Comparison of ENCODE assay signal across 14 cellular contexts in the genomic region with DNA sequence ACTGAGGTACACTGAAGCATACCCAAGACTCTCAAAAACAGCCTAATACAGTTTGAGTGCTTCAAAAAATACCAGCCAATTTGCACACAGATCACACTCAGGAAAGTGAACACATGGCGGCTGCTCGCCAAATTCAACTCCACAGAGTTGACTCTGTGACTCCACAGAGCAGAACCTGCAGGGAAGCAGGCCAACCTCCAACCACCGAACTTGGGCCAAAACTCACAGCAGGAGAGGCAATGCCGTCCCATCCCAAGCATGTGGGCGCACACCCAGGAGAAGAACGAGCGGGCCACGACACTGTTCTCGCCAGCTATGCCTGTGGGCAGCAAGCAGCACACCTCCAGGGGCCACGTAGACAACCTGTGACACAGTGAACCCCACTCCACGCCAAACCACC. TPM values are rescaled to one million over a fixed set of nuclear protein-coding genes. Genes with fewer than 3 reads are reported as not detected.
DNase-seq lines count a peak whose midpoint lies in the region; ATAC-seq, FAIRE-seq and TF ChIP-seq lines count a peak whose summit lies in the region.
"Had no signal": no experiment of that assay in that cellular context is flagged by ENCODE, and none has a peak within 500 bp of the region (broad histone marks: within the 10 kb centered on the region; RNA-seq: fewer than 3 reads in every experiment).

No MANE protein-coding gene starts in this region.

- peak overlapping the region; percentile 41 to 89 (median 65) for H3K4me3 Mint-ChIP-seq in CD8-positive, alpha-beta memory T cell
- peak overlapping the region; percentile 26 for H3K4me3 Mint-ChIP-seq in activated T-helper 17 cell treated with anti-CD3 and anti-CD28 coated beads, Interleukin-2, amount 50 U/mL, for 72 hours
- H3K4me3 Mint-ChIP-seq: activated CD4-positive, alpha-beta memory T cell treated with anti-CD3 and anti-CD28 coated beads for 36 hours had no signal

- H3K4me1 ChIP-seq in CD8-positive, alpha-beta memory T cell (ENCODE audit: insufficient read depth, low read length) = peaks cover 97% of the 10 kb centered on the region
- H3K4me1 ChIP-seq in spleen = peaks cover 75 to 100% (median 99%) of the 10 kb centered on the region in 6 donors
- H3K4me1 ChIP-seq in colonic mucosa = peaks cover 40% of the 10 kb centered on the region

- no peak for TF ChIP-seq POLR2A in spleen (IDR thresholded peaks at IDR 0.05)

- CTCF ChIA-PET in CD8-positive, alpha-beta memory T cell (lab: Charles Lee) = interaction anchor here (0.7 to 1.5 kb wide), 5 partner anchors 11 to 60 kb away, joined by 3 to 4 read pairs (median 3); no protein-coding TSS in a partner anchor

- no peaks in the 10 kb centered on the region for H3K9me3 ChIP-seq in CD8-positive, alpha-beta memory T cell (ENCODE audit: low read length)
- no peaks in the 10 kb centered on the region for H3K9me3 ChIP-seq in spleen
- H3K9me3 ChIP-seq in colonic mucosa = no peaks in the 10 kb centered on the region

- H3K27ac ChIP-seq in CD8-positive, alpha-beta memory T cell (ENCODE audit: low read depth, low read length) = peak overlapping the region; percentile 6
- peak overlapping the region in 6 of 8 donors; percentile 74 to 89 (median 85) for H3K27ac ChIP-seq in spleen
- no peak overlapping the region for H3K27ac ChIP-seq in colonic mucosa

- H3K9ac ChIP-seq in colonic mucosa (ENCODE audit: low read depth in 2 of 2, low read length in 2 of 2) = no peak overlapping the region

- FAIRE-seq in HTR-8/SVneo (lab: Jason Lieb, UNC) = no peak

- peaks cover 87 to 98% (median 93%) of the 10 kb centered on the region in 3 donors for H3K4me1 Mint-ChIP-seq in CD8-positive, alpha-beta memory T cell
- peaks cover 63% of the 10 kb centered on the region for H3K4me1 Mint-ChIP-seq in activated T-helper 17 cell treated with anti-CD3 and anti-CD28 coated beads, Interleukin-2, amount 50 U/mL, for 72 hours

- WGBS in spleen, 5 donors = 82 to 88% (median 86%) methylated on average over 8 to 11 of the region's 11 CpGs

- no peaks in the 10 kb centered on the region for H3K36me3 ChIP-seq in CD8-positive, alpha-beta memory T cell (ENCODE audit: insufficient read depth, low read length)
- H3K36me3 ChIP-seq in spleen = peaks cover 0 to 7% (median 0%) of the 10 kb centered on the region in 6 donors
- H3K36me3 ChIP-seq in colonic mucosa = no peaks in the 10 kb centered on the region

- no peak for ATAC-seq in activated T-helper 17 cell treated with anti-CD3 and anti-CD28 coated beads, Interleukin-2, amount 50 U/mL, for 72 hours (replicated peaks)
- ATAC-seq in left cardiac atrium = peak; percentile 22 to 42

- no peak overlapping the region for H3K4me3 ChIP-seq in CD8-positive, alpha-beta memory T cell (ENCODE audit: low read length)
- H3K4me3 ChIP-seq in spleen = no peak overlapping the region
- H3K4me3 ChIP-seq in colonic mucosa = no peak overlapping the region
- H3K4me3 ChIP-seq: smooth muscle cell had no signal

- intact Hi-C loops in left cardiac atrium (cut with DNase I) (no loop called here), spleen (cut with DNase I; ENCODE audit: low total_unique reads) (no loop called here), colonic mucosa (cut with DNase I) (no loop called here)

- peak overlapping the region; percentile 65 to 100 (median 98) for H3K27ac Mint-ChIP-seq in CD8-positive, alpha-beta memory T cell
- peak overlapping the region; percentile 88 for H3K27ac Mint-ChIP-seq in activated T-helper 17 cell treated with anti-CD3 and anti-CD28 coated beads, Interleukin-2, amount 50 U/mL, for 72 hours

- H3K9me3 Mint-ChIP-seq in CD8-positive, alpha-beta memory T cell = no peaks in the 10 kb centered on the region
- no peaks in the 10 kb centered on the region for H3K9me3 Mint-ChIP-seq in activated T-helper 17 cell treated with anti-CD3 and anti-CD28 coated beads, Interleukin-2, amount 50 U/mL, for 72 hours
- H3K9me3 Mint-ChIP-seq: activated CD4-positive, alpha-beta memory T cell treated with anti-CD3 and anti-CD28 coated beads for 36 hours had no signal

- DNase-seq in CD8-positive, alpha-beta memory T cell = no peak
- DNase-seq in left cardiac atrium (peak; percentile 83), spleen (peak; percentile 70), HCEC 1CT (no peak), NCI-H1105 (lab: John Stamatoyannopoulos, UW) (no peak), colonic mucosa (no peak), HTR-8/SVneo (ENCODE audit: insufficient read length, low spot score) (no peak)
- DNase-seq: activated CD4-positive, alpha-beta memory T cell treated with anti-CD3 and anti-CD28 coated beads for 36 hours; Calu3; H7; KBM-7; NCI-H2029 treated with DMSO at 0.1 percent for 48 hours had no signal

- POLR2A ChIA-PET in CD8-positive, alpha-beta memory T cell (lab: Charles Lee) = no interaction called here

- TF ChIP-seq CTCF in spleen (IDR thresholded peaks at IDR 0.05 in 8 of 11, conservative IDR thresholded peaks at IDR 0.05 in 3 of 11) (no peak), colonic mucosa (IDR thresholded peaks at IDR 0.05) (no peak)

- peaks cover 0 to 3% of the 10 kb centered on the region in 2 donors for H3K27me3 Mint-ChIP-seq in CD8-positive, alpha-beta memory T cell
- no peaks in the 10 kb centered on the region for H3K27me3 Mint-ChIP-seq in activated T-helper 17 cell treated with anti-CD3 and anti-CD28 coated beads, Interleukin-2, amount 50 U/mL, for 72 hours
- H3K27me3 Mint-ChIP-seq: activated CD4-positive, alpha-beta memory T cell treated with anti-CD3 and anti-CD28 coated beads for 36 hours had no signal

- no peaks in the 10 kb centered on the region for H3K27me3 ChIP-seq in CD8-positive, alpha-beta memory T cell (ENCODE audit: insufficient read depth, low read length, poor library complexity, severe bottlenecking)
- H3K27me3 ChIP-seq in spleen (replicated peaks in 1 of 7) (no peaks in the 10 kb centered on the region), colonic mucosa (no peaks in the 10 kb centered on the region)

- peaks cover 0 to 2% (median 0%) of the 10 kb centered on the region in 3 donors for H3K36me3 Mint-ChIP-seq in CD8-positive, alpha-beta memory T cell
- H3K36me3 Mint-ChIP-seq in activated T-helper 17 cell treated with anti-CD3 and anti-CD28 coated beads, Interleukin-2, amount 50 U/mL, for 72 hours (ENCODE audit: low read depth) = no peaks in the 10 kb centered on the region
- H3K36me3 Mint-ChIP-seq: activated CD4-positive, alpha-beta memory T cell treated with anti-CD3 and anti-CD28 coated beads for 36 hours had no signal

RNA-seq across cellular contexts. Expression of a gene that starts 21.1 kb away (rescaled TPM):
- total RNA-seq in CD8-positive, alpha-beta memory T cell = 10 to 100 TPM; 24.4 to 25.5 TPM
- 22.1 TPM for polyA plus RNA-seq in CD8-positive, alpha-beta memory T cell
- 10 to 100 TPM; 23.7 to 41.8 TPM for total RNA-seq in activated T-helper 17 cell treated with anti-CD3 and anti-CD28 coated beads, Interleukin-2, amount 50 U/mL, for 72 hours
- total RNA-seq in left cardiac atrium (10 to 100 TPM; 10.8 to 18.7 TPM), spleen (10 to 100 TPM; 23.0 to 44.8 (median 32.1) TPM), colonic mucosa (10 to 100 TPM; 16.3 to 18.6 TPM)
- 10 to 100 TPM in 1 of 3 donors, 1 to 10 TPM in 2; 4.5 to 14.2 (median 7.9) TPM for polyA plus RNA-seq in spleen

RNA-seq across cellular contexts. Expression of a gene that starts 42.6 kb away (rescaled TPM):
- total RNA-seq in CD8-positive, alpha-beta memory T cell = 100 to 1,000 TPM; 161 to 170 TPM
- 138 TPM for polyA plus RNA-seq in CD8-positive, alpha-beta memory T cell
- total RNA-seq in activated T-helper 17 cell treated with anti-CD3 and anti-CD28 coated beads, Interleukin-2, amount 50 U/mL, for 72 hours = 100 to 1,000 TPM; 222 to 320 TPM
- total RNA-seq in left cardiac atrium (100 to 1,000 TPM; 169 to 174 TPM), spleen (100 to 1,000 TPM; 183 to 309 (median 203) TPM), colonic mucosa (100 to 1,000 TPM; 190 to 200 TPM)
- polyA plus RNA-seq in spleen = 100 to 1,000 TPM; 131 to 276 (median 141) TPM

RNA-seq across cellular contexts. Expression of a gene that starts 56.9 kb away (rescaled TPM):
- 100 to 1,000 TPM; 127 to 128 TPM for total RNA-seq in CD8-positive, alpha-beta memory T cell
- 84.4 TPM for polyA plus RNA-seq in CD8-positive, alpha-beta memory T cell
- 100 to 1,000 TPM; 116 to 118 TPM for total RNA-seq in activated T-helper 17 cell treated with anti-CD3 and anti-CD28 coated beads, Interleukin-2, amount 50 U/mL, for 72 hours
- total RNA-seq in left cardiac atrium (10 to 100 TPM; 53.0 to 53.4 TPM), spleen (10 to 100 TPM; 63.9 to 90.9 (median 75.7) TPM), colonic mucosa (10 to 100 TPM; 66.8 to 80.4 TPM)
- 10 to 100 TPM; 65.9 to 78.5 (median 68.9) TPM for polyA plus RNA-seq in spleen

Comparison
In these comparisons a context has a peak if more than half of its experiments do, and no peak if none do; other contexts are left out.
1. DNase-seq: peak in left cardiac atrium (single experiment) and spleen (single experiment); none in CD8-positive, alpha-beta memory T cell (0 of 5), HCEC 1CT (single experiment), NCI-H1105 (single experiment), colonic mucosa (single experiment) and HTR-8/SVneo (single experiment).